Comparison of ENCODE assay signal across 1 cellular context in genomic region chr3:141294848-141295247, GRCh38.
TF ChIP-seq lines count a peak whose summit lies in the region.

No MANE protein-coding gene starts in this region.

TF ChIP-seq in SK-N-SH, 30 proteins besides CTCF, POLR2A, EP300 and RAD21 (continued from another document):
- peak; percentile 18; the same call in 1 of the 2 replicates for TF ChIP-seq TCF12 (IDR thresholded peaks at IDR 0.05)
- TF ChIP-seq ELF1 (IDR thresholded peaks at IDR 0.05): no peak
- TF ChIP-seq JUND (IDR thresholded peaks at IDR 0.05): 0 out of 2 replicates have a peak, but pooled peaks have one; percentile 18
- no peak for TF ChIP-seq SIN3A (IDR thresholded peaks at IDR 0.05; ENCODE audit: borderline replicate concordance, low read depth, low read length)
- TF ChIP-seq YY1 (IDR thresholded peaks at IDR 0.05; ENCODE audit: low read depth): no peak
